Comparison of ENCODE assay signal across 8 cellular contexts in the genomic region with DNA sequence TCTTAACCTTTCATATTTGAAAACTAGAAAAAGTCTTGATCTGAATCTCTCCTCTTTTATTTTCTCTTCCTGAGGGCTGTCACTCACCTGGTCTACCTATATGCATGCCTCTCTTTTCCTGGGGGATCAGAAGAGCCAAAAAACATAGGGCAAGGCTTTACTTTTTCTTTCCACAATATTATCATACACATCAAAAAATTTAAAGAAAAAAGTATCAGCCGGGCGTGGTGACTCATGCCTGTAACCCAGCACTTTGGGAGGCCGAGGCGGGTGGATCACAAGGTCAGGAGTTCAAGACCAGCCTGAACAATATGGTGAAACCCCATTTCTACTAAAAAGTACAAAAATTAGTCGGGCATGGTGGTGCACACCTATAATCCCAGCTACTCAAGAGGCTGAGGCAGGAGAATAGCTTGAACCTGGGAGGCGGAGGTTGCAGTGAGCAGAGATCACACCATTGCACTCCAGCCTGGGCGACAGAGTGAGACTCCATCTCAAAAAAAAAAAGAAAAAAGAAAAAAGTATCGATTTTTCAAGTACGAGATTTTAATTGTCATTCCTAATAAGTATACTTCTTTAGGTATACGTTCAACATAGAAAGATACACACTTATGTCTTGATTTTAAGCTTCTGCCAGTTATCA. TPM values are rescaled to one million over a fixed set of nuclear protein-coding genes. Genes with fewer than 3 reads are reported as not detected.
DNase-seq lines count a peak whose midpoint lies in the region; ATAC-seq, FAIRE-seq and TF ChIP-seq lines count a peak whose summit lies in the region.
"Not testable (repeated sequence)": the region's sequence is repeated elsewhere in the genome, so short reads cannot be mapped to it uniquely, and the experiment has no call there.

No MANE protein-coding gene starts in this region.

- H3K27ac ChIP-seq in A549 (peak overlapping the region; percentile 89 to 92), duodenal mucosa (ENCODE audit: low read depth, low read length) (peak overlapping the region; percentile 99)

- not testable (repeated sequence) for H3K9me3 ChIP-seq in A549; duodenal mucosa (ENCODE audit: control insufficient read depth in 1 of 2, low read length in 2 of 2)

- not testable (repeated sequence) for H3K36me3 ChIP-seq in duodenal mucosa (ENCODE audit: control insufficient read depth in 1 of 2, insufficient read depth in 2 of 2, low read length in 2 of 2)

- 59% methylated on average over 10 of the region's 10 CpGs for WGBS in A549 (ENCODE audit: missing lambda C conversion rate)

- CTCF ChIA-PET in A549 (lab: Yijun Ruan, JAX): interaction anchor here (0.8 to 12.1 kb wide), 5 partner anchors 9 to 280 kb away, joined by 3 to 119 read pairs (median 4); a partner anchor contains a TSS
- CTCF ChIA-PET in HEK293T (lab: Yijun Ruan, JAX): interaction anchor here (1.1 kb wide), 1 partner anchor 66 kb away, joined by 3 read pairs; no protein-coding TSS in a partner anchor
- CTCF ChIA-PET in activated naive CD4-positive, alpha-beta T cell treated with anti-CD3 and anti-CD28 coated beads for 36 hours (lab: Charles Lee): interaction anchor here (0.6 to 1.6 kb wide), 2 partner anchors 31 to 123 kb away, joined by 4 to 7 read pairs; a partner anchor contains a TSS

- H3K27ac Mint-ChIP-seq in T-helper 1 cell treated with Interleukin-12 subunit alpha and Interleukin-12 subunit beta and Interleukin-4 antibody, amounts not matched to agents 30 μg/mL and 1 μg/mL, for 36 hours; neural crest cell (ENCODE audit: unreplicated experiment): not testable (repeated sequence)
- peak overlapping the region; percentile 99 for H3K27ac Mint-ChIP-seq in activated naive CD4-positive, alpha-beta T cell treated with anti-CD3 and anti-CD28 coated beads for 36 hours
- peak overlapping the region in 4 of 6 donors; percentile 22 to 99 (median 84) for H3K27ac Mint-ChIP-seq in immature natural killer cell

- intact Hi-C loops in activated naive CD4-positive, alpha-beta T cell treated with anti-CD3 and anti-CD28 coated beads for 36 hours (cut with micrococcal nuclease): loop anchor here (5.0 kb wide), 2 partner anchors 205 to 305 kb away; no protein-coding TSS in a partner anchor

- TF ChIP-seq POLR2A in A549 (IDR thresholded peaks at IDR 0.05; ENCODE audit: low read length): not testable (repeated sequence)

- H3K9ac ChIP-seq in duodenal mucosa (ENCODE audit: low read depth in 1 of 2, low read length in 2 of 2): peak overlapping the region; percentile 94 to 98

- H3K4me3 ChIP-seq in A549 (peak overlapping the region; percentile 77), duodenal mucosa (ENCODE audit: low read depth in 1 of 2, low read length in 2 of 2) (peak overlapping the region in 1 of 2 donors; percentile 93)

- H3K4me2 ChIP-seq in A549: peak overlapping the region; percentile 92

- POLR2A ChIA-PET in A549 (lab: Yijun Ruan, JAX) (interaction anchor here (0.7 to 4.2 kb wide), 8 partner anchors 8 to 256 kb away, joined by 3 to 41 read pairs (median 6); a partner anchor contains a TSS), HEK293T (lab: Yijun Ruan, JAX) (interaction anchor here (0.6 to 4.2 kb wide), 6 partner anchors 17 to 76 kb away, joined by 3 to 60 read pairs (median 3); a partner anchor contains a TSS)

- H3K36me3 Mint-ChIP-seq in T-helper 1 cell treated with Interleukin-12 subunit alpha and Interleukin-12 subunit beta and Interleukin-4 antibody, amounts not matched to agents 30 μg/mL and 1 μg/mL, for 36 hours (ENCODE audit: low read depth); activated naive CD4-positive, alpha-beta T cell treated with anti-CD3 and anti-CD28 coated beads for 36 hours (ENCODE audit: low read depth); immature natural killer cell; neural crest cell (ENCODE audit: low read depth): not testable (repeated sequence)

- H3K4me1 Mint-ChIP-seq in T-helper 1 cell treated with Interleukin-12 subunit alpha and Interleukin-12 subunit beta and Interleukin-4 antibody, amounts not matched to agents 30 μg/mL and 1 μg/mL, for 36 hours (ENCODE audit: low read depth): peaks cover 38% of the 10 kb centered on the region
- H3K4me1 Mint-ChIP-seq in activated naive CD4-positive, alpha-beta T cell treated with anti-CD3 and anti-CD28 coated beads for 36 hours (ENCODE audit: low read depth): peaks cover 33% of the 10 kb centered on the region
- H3K4me1 Mint-ChIP-seq in immature natural killer cell: peaks cover 35 to 42% of the 10 kb centered on the region in 2 donors
- peaks cover 36% of the 10 kb centered on the region for H3K4me1 Mint-ChIP-seq in neural crest cell

- H3K27me3 ChIP-seq in duodenal mucosa (ENCODE audit: control insufficient read depth in 1 of 2, insufficient read depth in 2 of 2, low read length in 2 of 2): not testable (repeated sequence)

- H3K27me3 Mint-ChIP-seq in T-helper 1 cell treated with Interleukin-12 subunit alpha and Interleukin-12 subunit beta and Interleukin-4 antibody, amounts not matched to agents 30 μg/mL and 1 μg/mL, for 36 hours (ENCODE audit: low read depth); activated naive CD4-positive, alpha-beta T cell treated with anti-CD3 and anti-CD28 coated beads for 36 hours (ENCODE audit: low read depth); neural crest cell (ENCODE audit: low read depth): not testable (repeated sequence)
- H3K27me3 Mint-ChIP-seq in immature natural killer cell (ENCODE audit: low read depth in 3 of 3): peaks cover 6 to 20% (median 6%) of the 10 kb centered on the region in 3 donors

- ATAC-seq in A549: not testable (repeated sequence)

- TF ChIP-seq CTCF in A549 (IDR thresholded peaks at IDR 0.05); neural crest cell (conservative IDR thresholded peaks at IDR 0.05): not testable (repeated sequence)

- TF ChIP-seq RAD21 in A549 (conservative IDR thresholded peaks at IDR 0.05 in 1 of 2, IDR thresholded peaks at IDR 0.05 in 1 of 2): not testable (repeated sequence)

- not testable (repeated sequence) for DNase-seq in A549 (ENCODE audit: low read depth in 1 of 2, low spot score in 1 of 2); HEK293T (ENCODE audit: extremely low spot score); activated naive CD4-positive, alpha-beta T cell treated with anti-CD3 and anti-CD28 coated beads for 36 hours; immature natural killer cell; neural crest cell (ENCODE audit: low read depth, low spot score)
- peak; percentile 10 for DNase-seq in stimulated activated CD4-positive, alpha-beta T cell treated with anti-CD3 and anti-CD28 coated beads, Interleukin-4, amount 100 ng/mL, for 24 hours

- not testable (repeated sequence) for H3K9me3 Mint-ChIP-seq in T-helper 1 cell treated with Interleukin-12 subunit alpha and Interleukin-12 subunit beta and Interleukin-4 antibody, amounts not matched to agents 30 μg/mL and 1 μg/mL, for 36 hours; activated naive CD4-positive, alpha-beta T cell treated with anti-CD3 and anti-CD28 coated beads for 36 hours; immature natural killer cell; neural crest cell

- TF ChIP-seq EP300 in A549 (IDR thresholded peaks at IDR 0.05): not testable (repeated sequence)

- peak overlapping the region; percentile 15 for H3K4me3 Mint-ChIP-seq in T-helper 1 cell treated with Interleukin-12 subunit alpha and Interleukin-12 subunit beta and Interleukin-4 antibody, amounts not matched to agents 30 μg/mL and 1 μg/mL, for 36 hours
- not testable (repeated sequence) for H3K4me3 Mint-ChIP-seq in activated naive CD4-positive, alpha-beta T cell treated with anti-CD3 and anti-CD28 coated beads for 36 hours
- H3K4me3 Mint-ChIP-seq in immature natural killer cell: peak overlapping the region in 4 of 5 donors; percentile 1 to 95 (median 38)
- H3K4me3 Mint-ChIP-seq in neural crest cell: peak overlapping the region; percentile 94

- FAIRE-seq in A549 (lab: Jason Lieb, UNC): not testable (repeated sequence)

- peaks cover 46% of the 10 kb centered on the region for H3K4me1 ChIP-seq in A549
- peaks cover 30 to 34% of the 10 kb centered on the region in 2 donors for H3K4me1 ChIP-seq in duodenal mucosa (ENCODE audit: control insufficient read depth in 1 of 2, insufficient read depth in 2 of 2, low read length in 2 of 2)

RNA-seq across cellular contexts. Expression of a gene that starts 1.9 kb away (rescaled TPM):
- polyA plus RNA-seq in A549 (2011; rRNA removed): 69.6 and 71.1 TPM in 2 replicates
- 18.5 and 19.6 TPM in 2 replicates for polyA plus RNA-seq in A549 (2012; cell fraction: cytosol; rRNA removed)
- polyA plus RNA-seq in A549 (2012; cell fraction: nucleus; rRNA removed): 24.3 and 37.8 TPM in 2 replicates
- polyA plus RNA-seq in A549 (2017; fragmentation: RNase III; extraction: RNeasy Plus Mini Kit Qiagen cat#74134 plus additional on column Dnase treatment): 60.5 to 72.2 TPM (median 69.0 TPM) in 3 replicates
- 90.7 and 94.9 TPM in 2 replicates for polyA minus RNA-seq in A549 (2011; rRNA and poly(A)+ RNA removed)
- total RNA-seq in activated naive CD4-positive, alpha-beta T cell treated with anti-CD3 and anti-CD28 coated beads for 36 hours: 10 to 100 TPM; 39.8 to 43.2 TPM
- 1 to 10 TPM; 1.4 to 7.3 (median 4.3) TPM for polyA plus RNA-seq in immature natural killer cell
- total RNA-seq in neural crest cell: 116 and 136 TPM in 2 replicates

RNA-seq across cellular contexts. Expression of a gene that starts 30.8 kb away (rescaled TPM):
- polyA plus RNA-seq in A549 (2011; rRNA removed): 639 and 782 TPM in 2 replicates
- polyA plus RNA-seq in A549 (2012; cell fraction: cytosol; rRNA removed): 863 and 1,135 TPM in 2 replicates
- polyA plus RNA-seq in A549 (2012; cell fraction: nucleus; rRNA removed): 426 and 549 TPM in 2 replicates
- polyA plus RNA-seq in A549 (2017; fragmentation: RNase III; extraction: RNeasy Plus Mini Kit Qiagen cat#74134 plus additional on column Dnase treatment): 527 to 621 TPM (median 542 TPM) in 3 replicates
- 127 and 140 TPM in 2 replicates for polyA minus RNA-seq in A549 (2011; rRNA and poly(A)+ RNA removed)
- total RNA-seq in activated naive CD4-positive, alpha-beta T cell treated with anti-CD3 and anti-CD28 coated beads for 36 hours: 100 to 1,000 TPM; 259 to 263 TPM
- 10 to 100 TPM; 62.8 to 92.8 (median 75.9) TPM for polyA plus RNA-seq in immature natural killer cell
- 322 and 332 TPM in 2 replicates for total RNA-seq in neural crest cell

RNA-seq across cellular contexts. Expression of a gene that starts 43.6 kb away (rescaled TPM):
- 1,425 and 1,432 TPM in 2 replicates for polyA plus RNA-seq in A549 (2011; rRNA removed)
- polyA plus RNA-seq in A549 (2012; cell fraction: cytosol; rRNA removed): 2,246 and 2,361 TPM in 2 replicates
- 927 and 1,022 TPM in 2 replicates for polyA plus RNA-seq in A549 (2012; cell fraction: nucleus; rRNA removed)
- polyA plus RNA-seq in A549 (2017; fragmentation: RNase III; extraction: RNeasy Plus Mini Kit Qiagen cat#74134 plus additional on column Dnase treatment): 1,828 to 1,901 TPM (median 1,862 TPM) in 3 replicates
- 213 and 275 TPM in 2 replicates for polyA minus RNA-seq in A549 (2011; rRNA and poly(A)+ RNA removed)
- 1,000 to 10,000 TPM; 1,086 to 1,094 TPM for total RNA-seq in activated naive CD4-positive, alpha-beta T cell treated with anti-CD3 and anti-CD28 coated beads for 36 hours
- 100 to 1,000 TPM; 170 to 272 (median 223) TPM for polyA plus RNA-seq in immature natural killer cell
- total RNA-seq in neural crest cell: 541 and 545 TPM in 2 replicates
